ENCODE assay signal across 1 cellular context in genomic region chr1:39220900-39221870, GRCh38.
TF ChIP-seq lines count a peak whose summit lies in the region.

No MANE protein-coding gene starts in this region.

TF ChIP-seq in K562, 482 proteins besides CTCF, POLR2A, EP300 and RAD21 (continued from another document):
- TF ChIP-seq, protein P1, sequence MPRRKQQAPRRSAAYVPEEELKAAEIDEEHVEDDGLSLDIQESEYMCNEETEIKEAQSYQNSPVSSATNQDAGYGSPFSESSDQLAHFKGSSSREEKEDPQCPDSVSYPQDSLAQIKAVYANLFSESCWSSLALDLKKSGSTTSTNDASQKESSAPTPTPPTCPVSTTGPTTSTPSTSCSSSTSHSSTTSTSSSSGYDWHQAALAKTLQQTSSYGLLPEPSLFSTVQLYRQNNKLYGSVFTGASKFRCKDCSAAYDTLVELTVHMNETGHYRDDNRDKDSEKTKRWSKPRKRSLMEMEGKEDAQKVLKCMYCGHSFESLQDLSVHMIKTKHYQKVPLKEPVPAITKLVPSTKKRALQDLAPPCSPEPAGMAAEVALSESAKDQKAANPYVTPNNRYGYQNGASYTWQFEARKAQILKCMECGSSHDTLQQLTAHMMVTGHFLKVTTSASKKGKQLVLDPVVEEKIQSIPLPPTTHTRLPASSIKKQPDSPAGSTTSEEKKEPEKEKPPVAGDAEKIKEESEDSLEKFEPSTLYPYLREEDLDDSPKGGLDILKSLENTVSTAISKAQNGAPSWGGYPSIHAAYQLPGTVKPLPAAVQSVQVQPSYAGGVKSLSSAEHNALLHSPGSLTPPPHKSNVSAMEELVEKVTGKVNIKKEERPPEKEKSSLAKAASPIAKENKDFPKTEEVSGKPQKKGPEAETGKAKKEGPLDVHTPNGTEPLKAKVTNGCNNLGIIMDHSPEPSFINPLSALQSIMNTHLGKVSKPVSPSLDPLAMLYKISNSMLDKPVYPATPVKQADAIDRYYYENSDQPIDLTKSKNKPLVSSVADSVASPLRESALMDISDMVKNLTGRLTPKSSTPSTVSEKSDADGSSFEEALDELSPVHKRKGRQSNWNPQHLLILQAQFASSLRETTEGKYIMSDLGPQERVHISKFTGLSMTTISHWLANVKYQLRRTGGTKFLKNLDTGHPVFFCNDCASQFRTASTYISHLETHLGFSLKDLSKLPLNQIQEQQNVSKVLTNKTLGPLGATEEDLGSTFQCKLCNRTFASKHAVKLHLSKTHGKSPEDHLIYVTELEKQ (CRISPR knock-in tag; IDR thresholded peaks at IDR 0.05): no peak
- no peak for TF ChIP-seq KAT7 (CRISPR knock-in tag; IDR thresholded peaks at IDR 0.05; ENCODE audit: borderline replicate concordance)
- TF ChIP-seq ZFP30 (CRISPR knock-in tag; IDR thresholded peaks at IDR 0.05; ENCODE audit: borderline replicate concordance): no peak
- no peak for TF ChIP-seq ZNF184 (CRISPR knock-in tag; IDR thresholded peaks at IDR 0.05)
- TF ChIP-seq ARNT (IDR thresholded peaks at IDR 0.05): no peak
TF ChIP-seq in K562: peak in this region for 0.
